17 cellular contexts compared by ENCODE assay signal in the genomic region with DNA sequence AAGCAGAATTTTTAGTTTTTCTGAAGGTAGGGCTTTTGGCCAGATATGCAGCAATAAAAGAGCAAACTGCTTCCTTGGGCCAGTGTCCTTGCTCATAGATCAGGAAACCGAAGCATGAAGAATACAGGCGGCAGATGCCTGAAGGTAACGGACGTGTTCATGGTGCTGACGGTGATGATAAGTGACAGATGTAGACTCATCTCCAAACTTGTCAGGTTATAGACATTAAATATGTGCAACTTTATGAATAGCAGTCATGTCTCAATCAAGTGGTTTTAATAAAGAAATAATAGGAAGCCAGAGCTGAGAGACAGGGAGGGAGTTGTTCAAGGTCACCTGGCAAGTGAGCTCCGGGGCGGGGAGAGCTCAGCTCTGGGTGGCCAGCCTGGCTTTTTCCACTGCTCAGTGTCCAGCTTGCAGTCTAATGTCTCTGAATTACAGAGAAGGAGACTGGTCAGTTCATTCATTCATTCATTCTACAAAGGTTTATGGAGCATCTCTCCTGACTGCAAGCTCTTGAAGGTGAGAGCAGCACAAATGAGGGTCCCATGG. TPM values are rescaled to one million over a fixed set of nuclear protein-coding genes. Genes with fewer than 3 reads are reported as not detected.
DNase-seq lines count a peak whose midpoint lies in the region; ATAC-seq and TF ChIP-seq lines count a peak whose summit lies in the region.
"Had no signal": no experiment of that assay in that cellular context is flagged by ENCODE, and none has a peak within 500 bp of the region (broad histone marks: within the 10 kb centered on the region; RNA-seq: fewer than 3 reads in every experiment).

No MANE protein-coding gene starts in this region.

- ATAC-seq in psoas muscle (peak in 3 of 4 donors; percentile 40 to 66 (median 63)), HG02981 (IDR thresholded peaks at IDR 0.05; ENCODE audit: unreplicated experiment) (no peak), GM19452 (IDR thresholded peaks at IDR 0.05; ENCODE audit: unreplicated experiment) (no peak), omental fat pad (ENCODE audit: low FRiP score) (no peak)

- H3K27ac ChIP-seq in esophagus muscularis mucosa (replicated peaks in 1 of 4): peak overlapping the region in 3 of 4 donors; percentile 33 to 56 (median 45)
- peak overlapping the region; percentile 27 for H3K27ac ChIP-seq in hepatocyte
- no peak overlapping the region for H3K27ac ChIP-seq in psoas muscle
- peak overlapping the region; percentile 17 for H3K27ac ChIP-seq in vagina
- H3K27ac ChIP-seq: HL-60 had no signal

- no peak overlapping the region for H3K4me3 ChIP-seq in esophagus muscularis mucosa
- H3K4me3 ChIP-seq in hepatocyte: no peak overlapping the region
- no peak overlapping the region for H3K4me3 ChIP-seq in psoas muscle
- H3K4me3 ChIP-seq in vagina: no peak overlapping the region
- H3K4me3 ChIP-seq: GM23338 had no signal

- no peak for TF ChIP-seq EP300 in esophagus muscularis mucosa (IDR thresholded peaks at IDR 0.05)

- DNase-seq in esophagus muscularis mucosa (ENCODE audit: extremely low spot score) (no peak), hepatocyte (ENCODE audit: low spot score) (no peak), psoas muscle (no peak), vagina (ENCODE audit: extremely low spot score in 2 of 2) (no peak), omental fat pad (ENCODE audit: low spot score) (no peak)
- DNase-seq: BE2C; CD4-positive, alpha-beta memory T cell; KBM-7; NCI-H1436 treated with DMSO at 0.1 percent for 48 hours; NCI-H2081 treated with DMSO at 0.1 percent for 48 hours; NCI-H524 had no signal

- no peak overlapping the region for H2AFZ ChIP-seq in hepatocyte

- H3K4me2 ChIP-seq in hepatocyte: peak overlapping the region; percentile 51
- H3K4me2 ChIP-seq: GM23338 had no signal

- H3K9me2 ChIP-seq in hepatocyte (replicated peaks; ENCODE audit: insufficient read depth): no peaks in the 10 kb centered on the region

- TF ChIP-seq CTCF in esophagus muscularis mucosa (IDR thresholded peaks at IDR 0.05) (no peak), hepatocyte (IDR thresholded peaks at IDR 0.05; ENCODE audit: poor library complexity) (no peak), psoas muscle (IDR thresholded peaks at IDR 0.05) (no peak), vagina (IDR thresholded peaks at IDR 0.05) (no peak), omental fat pad (IDR thresholded peaks at IDR 0.05) (no peak)

- H3K9me3 ChIP-seq in esophagus muscularis mucosa (no peaks in the 10 kb centered on the region), hepatocyte (ENCODE audit: low read depth) (no peaks in the 10 kb centered on the region), psoas muscle (no peaks in the 10 kb centered on the region), vagina (no peaks in the 10 kb centered on the region)
- H3K9me3 ChIP-seq: BE2C had no signal

- H3K27me3 ChIP-seq in esophagus muscularis mucosa (no peaks in the 10 kb centered on the region), hepatocyte (no peaks in the 10 kb centered on the region), psoas muscle (ENCODE audit: insufficient read depth in 3 of 3, low read length in 2 of 3) (no peaks in the 10 kb centered on the region), vagina (no peaks in the 10 kb centered on the region)
- H3K27me3 ChIP-seq: BE2C had no signal

- H3K4me1 ChIP-seq in esophagus muscularis mucosa (peaks cover 6 to 21% (median 11%) of the 10 kb centered on the region in 4 donors), hepatocyte (ENCODE audit: insufficient read depth) (peaks cover 10% of the 10 kb centered on the region), psoas muscle (no peaks in the 10 kb centered on the region), vagina (peaks cover 14% of the 10 kb centered on the region)
- H3K4me1 ChIP-seq: BE2C had no signal

- H4K20me1 ChIP-seq in hepatocyte (ENCODE audit: insufficient read depth, poor library complexity, severe bottlenecking): no peaks in the 10 kb centered on the region

- TF ChIP-seq POLR2A in esophagus muscularis mucosa (IDR thresholded peaks at IDR 0.05; ENCODE audit: low read depth) (no peak), vagina (IDR thresholded peaks at IDR 0.05) (no peak)

- H3K36me3 ChIP-seq in esophagus muscularis mucosa (no peaks in the 10 kb centered on the region), hepatocyte (replicated peaks; ENCODE audit: insufficient read depth, low read depth) (no peaks in the 10 kb centered on the region), psoas muscle (ENCODE audit: insufficient read depth in 1 of 2, low read depth in 1 of 2) (no peaks in the 10 kb centered on the region), vagina (no peaks in the 10 kb centered on the region)
- H3K36me3 ChIP-seq: BE2C had no signal

- intact Hi-C loops in esophagus muscularis mucosa (cut with DNase I) (no loop called here), psoas muscle (cut with DNase I) (no loop called here), vagina (cut with DNase I) (no loop called here)

- WGBS in esophagus muscularis mucosa: 74% methylated on average over 7 of the region's 7 CpGs
- 78% methylated on average over 7 of the region's 7 CpGs for WGBS in hepatocyte (ENCODE audit: low lambda C conversion rate, missing lambda C conversion rate)
- 34 to 51% (median 34%) methylated on average over 7 of the region's 7 CpGs for WGBS in psoas muscle, 3 donors

- H3K79me2 ChIP-seq in hepatocyte: no peaks in the 10 kb centered on the region

RNA-seq across cellular contexts. Expression of gene SERPINA5, which starts 1.0 kb away (rescaled TPM):
- total RNA-seq in esophagus muscularis mucosa (1 to 10 TPM; 2.1 to 5.1 (median 3.7) TPM), hepatocyte (88.8 and 109 TPM in 2 replicates), psoas muscle (10 to 100 TPM in 3 of 4 donors, 1 to 10 TPM in 1; 7.2 to 59.7 (median 24.9) TPM), vagina (3.7 TPM), omental fat pad (1 to 10 TPM in 1 of 4 donors, under 1 TPM in 3; 0.24 to 4.3 (median 0.48) TPM)
- polyA plus RNA-seq in hepatocyte (73.6 and 98.7 TPM in 2 replicates), psoas muscle (100 to 1,000 TPM in 1 of 3 donors, 1 to 10 TPM in 2; 2.6 to 107 (median 4.2) TPM)
- total RNA-seq: CD4-positive, alpha-beta memory T cell had no signal
- polyA plus RNA-seq: AG04450; CD4-positive, alpha-beta memory T cell had no signal

RNA-seq across cellular contexts. Expression of gene SERPINA4, which starts 21.0 kb away (rescaled TPM):
- not detected for total RNA-seq in esophagus muscularis mucosa
- 22.7 and 27.8 TPM in 2 replicates for total RNA-seq in hepatocyte
- 26.9 and 35.2 TPM in 2 replicates for polyA plus RNA-seq in hepatocyte
- total RNA-seq in psoas muscle: not detected
- polyA plus RNA-seq in psoas muscle: not detected
- total RNA-seq in vagina: not detected
- not detected for total RNA-seq in omental fat pad
- total RNA-seq: CD4-positive, alpha-beta memory T cell; Daoy; GM23338 had no signal
- polyA plus RNA-seq: AG04450; CD4-positive, alpha-beta memory T cell; GM23338 had no signal

RNA-seq across cellular contexts. Expression of gene SERPINA3, which starts 29.9 kb away (rescaled TPM):
- 100 to 1,000 TPM in 3 of 4 donors, 10 to 100 TPM in 1; 71.8 to 284 (median 255) TPM for total RNA-seq in esophagus muscularis mucosa
- total RNA-seq in hepatocyte: 402 and 457 TPM in 2 replicates
- polyA plus RNA-seq in hepatocyte: 359 and 461 TPM in 2 replicates
- 1,000 to 10,000 TPM in 1 of 4 donors, 100 to 1,000 TPM in 1, 10 to 100 TPM in 1, 1 to 10 TPM in 1; 5.5 to 1,141 (median 125) TPM for total RNA-seq in psoas muscle
- polyA plus RNA-seq in psoas muscle: 100 to 1,000 TPM in 2 of 3 donors, 10 to 100 TPM in 1; 45.7 to 360 (median 186) TPM
- 328 TPM for total RNA-seq in vagina
- 100 to 1,000 TPM; 111 to 209 (median 125) TPM for total RNA-seq in omental fat pad
- total RNA-seq: CD4-positive, alpha-beta memory T cell; Daoy; GM23338 had no signal
- polyA plus RNA-seq: CD4-positive, alpha-beta memory T cell; GM23338 had no signal

Comparison
In these comparisons a context has a peak if more than half of its experiments do, and no peak if none do; other contexts are left out.
1. ATAC-seq: peak in psoas muscle (3 of 4); none in HG02981 (single experiment), GM19452 (single experiment) and omental fat pad (single experiment).
2. RNA of gene SERPINA4, which starts 21.0 kb away (total RNA-seq): 22.7 to 27.8 TPM in hepatocyte; not detected in esophagus muscularis mucosa, not detected in psoas muscle, not detected in vagina (single experiment) and not detected in omental fat pad; every median in the first group is over 10 times any median in the second.